8 cellular contexts compared by ENCODE assay signal in the genomic region with DNA sequence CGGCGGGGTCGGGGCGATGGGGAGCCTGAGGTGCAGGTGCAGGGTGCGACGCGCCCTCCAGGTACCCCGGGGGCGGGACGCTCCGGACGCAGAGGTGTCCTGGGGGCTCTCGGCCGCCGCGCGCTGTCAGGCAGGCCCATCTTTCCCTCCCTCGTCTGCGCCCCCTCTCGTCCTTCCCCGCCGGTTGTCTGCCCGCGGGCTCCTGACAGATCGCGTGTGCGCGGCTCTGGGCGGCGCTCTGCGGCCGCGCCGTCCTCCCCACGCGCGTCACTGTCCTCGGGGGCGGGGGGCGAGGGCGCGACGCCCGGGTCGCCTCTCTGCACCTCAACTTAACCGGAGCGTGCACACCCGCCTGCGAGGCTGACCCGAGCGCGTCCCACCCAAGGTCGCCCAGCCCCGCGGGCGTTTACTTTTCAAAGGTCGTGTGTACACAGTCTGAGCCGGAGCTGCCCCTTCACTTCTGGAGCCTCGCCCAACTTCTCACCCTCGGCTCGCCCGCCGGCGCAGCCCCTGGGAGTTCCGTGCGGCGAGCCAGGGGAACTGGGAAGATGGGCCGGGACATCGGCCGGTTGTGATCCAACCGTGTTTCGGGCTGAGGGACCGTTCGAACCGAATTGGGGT.
A peak's percentile ranks its signal among the peaks of the same experiment; 100 is the strongest.
DNase-seq lines count a peak whose midpoint lies in the region; ATAC-seq and TF ChIP-seq lines count a peak whose summit lies in the region.

No MANE protein-coding gene starts in this region.

- H3K36me3 ChIP-seq in HUES6 (ENCODE audit: control insufficient read depth, insufficient read depth, low read length) (no peaks in the 10 kb centered on the region), SK-N-MC (ENCODE audit: insufficient read depth, low read length) (no peaks in the 10 kb centered on the region)

- DNase-seq in EH (ENCODE audit: low read depth) (peak; percentile 53), SK-N-MC (ENCODE audit: low read depth, low spot score) (no peak), amygdala (lab: John Stamatoyannopoulos, UW) (peak in 37 of 56 donors; percentile 35 to 75 (median 62)), hepatic stellate cell (ENCODE audit: low spot score) (peak; percentile 61), retinal pigment epithelial cell (ENCODE audit: low read depth) (no peak), cortex of kidney (lab: John Stamatoyannopoulos, UW) (no peak)

- H3K9me3 ChIP-seq in HUES6 (ENCODE audit: control insufficient read depth, insufficient read depth, low read depth, low read length) (no peaks in the 10 kb centered on the region), SK-N-MC (ENCODE audit: low read depth, low read length) (no peaks in the 10 kb centered on the region)

- peaks cover 31% of the 10 kb centered on the region for H3K4me1 ChIP-seq in HUES6 (ENCODE audit: control insufficient read depth, insufficient read depth, low read length)

- H3K27ac ChIP-seq in HUES6 (ENCODE audit: low read depth, low read length) (no peak overlapping the region), SK-N-MC (no peak overlapping the region)

- H3K9ac ChIP-seq in HUES6 (ENCODE audit: low read length) (peak overlapping the region; percentile 71), SK-N-MC (ENCODE audit: insufficient read length) (peak overlapping the region; percentile 78)

- TF ChIP-seq CTCF in retinal pigment epithelial cell (conservative IDR thresholded peaks at IDR 0.05; ENCODE audit: low read depth, low read length) = peak; percentile 23

- no peaks in the 10 kb centered on the region for H3K27me3 ChIP-seq in HUES6 (ENCODE audit: control insufficient read depth, insufficient read depth, low read length)

- H3K4me3 ChIP-seq in HUES6 (ENCODE audit: low read depth, low read length) = peak overlapping the region; percentile 92
- H3K4me3 ChIP-seq in SK-N-MC = peak overlapping the region; percentile 89
- H3K4me3 ChIP-seq in retinal pigment epithelial cell (ENCODE audit: low read length) = peak overlapping the region; percentile 63

- ATAC-seq in GM21423 (IDR thresholded peaks at IDR 0.05; ENCODE audit: unreplicated experiment) = peak; percentile 29

Comparison
In these comparisons a context has a peak if more than half of its experiments do, and no peak if none do; other contexts are left out.
1. DNase-seq: peak in EH (single experiment), amygdala (37 of 56) and hepatic stellate cell (single experiment); none in SK-N-MC (single experiment), retinal pigment epithelial cell (single experiment) and cortex of kidney (single experiment).
2. Peak in every context shown above with its lines, with median percentiles within 50 percentile points of each other: H3K4me3 ChIP-seq.